5 cellular contexts compared by ENCODE assay signal in genomic region chr5:142398011-142398718, GRCh38.
DNase-seq lines count a peak whose midpoint lies in the region; TF ChIP-seq lines count a peak whose summit lies in the region.
"Not testable (repeated sequence)": the region's sequence is repeated elsewhere in the genome, so short reads cannot be mapped to it uniquely, and the experiment has no call there.

No MANE protein-coding gene starts in this region.

- H4K8ac ChIP-seq in mesenchymal stem cell (ENCODE audit: low read length), result not testable (repeated sequence)

- H3K18ac ChIP-seq in mesenchymal stem cell (ENCODE audit: low read depth in 1 of 2, low read length in 2 of 2), result not testable (repeated sequence)

- H3K4me2 ChIP-seq in mesenchymal stem cell (ENCODE audit: low read length, poor library complexity, severe bottlenecking), result not testable (repeated sequence)

- H3K36me3 Mint-ChIP-seq in neural crest cell (ENCODE audit: low read depth), result peaks cover 18% of the 10 kb centered on the region

- whole genome bisulfite sequencing in mesenchymal stem cell, result 94% methylated on average over 12 of the region's 12 CpGs

- H3K27me3 ChIP-seq in left ventricle myocardium inferior (ENCODE audit: low read depth); mesenchymal stem cell (ENCODE audit: control insufficient read depth in 1 of 2, insufficient read depth in 1 of 2, low read length in 2 of 2): not testable (repeated sequence)

- H3K9me3 Mint-ChIP-seq in neural crest cell, result peaks cover 20% of the 10 kb centered on the region

- H2BK5ac ChIP-seq in mesenchymal stem cell (ENCODE audit: low read depth, low read length, poor library complexity, severe bottlenecking), result not testable (repeated sequence)

- not testable (repeated sequence) for TF ChIP-seq CTCF in left ventricle myocardium inferior (IDR thresholded peaks at IDR 0.05; ENCODE audit: borderline replicate concordance); neural crest cell (conservative IDR thresholded peaks at IDR 0.05)

- not testable (repeated sequence) for DNase-seq in SK-N-MC (ENCODE audit: low read depth, low spot score); left ventricle myocardium inferior; mesenchymal stem cell; neural crest cell (ENCODE audit: low read depth, low spot score)
- peak; percentile 60 for DNase-seq in mesenteric fat pad (ENCODE audit: low spot score)

- not testable (repeated sequence) for H3K27me3 Mint-ChIP-seq in neural crest cell (ENCODE audit: low read depth)

- not testable (repeated sequence) for H3K4ac ChIP-seq in mesenchymal stem cell (ENCODE audit: low read depth in 1 of 2, low read length in 2 of 2)

- not testable (repeated sequence) for H4K91ac ChIP-seq in mesenchymal stem cell (ENCODE audit: low read length)

- H3K27ac Mint-ChIP-seq in neural crest cell (ENCODE audit: unreplicated experiment), result peak overlapping the region; percentile 58

- not testable (repeated sequence) for H2BK12ac ChIP-seq in mesenchymal stem cell (ENCODE audit: low read length in 2 of 2)

- not testable (repeated sequence) for H3K36me3 ChIP-seq in SK-N-MC (ENCODE audit: insufficient read depth, low read length); left ventricle myocardium inferior
- peaks cover 3 to 27% of the 10 kb centered on the region in 2 experiments for H3K36me3 ChIP-seq in mesenchymal stem cell (ENCODE audit: control insufficient read depth in 1 of 2, insufficient read depth in 2 of 2, low read depth in 1 of 2, low read length in 2 of 2)

- not testable (repeated sequence) for H3K4me3 Mint-ChIP-seq in neural crest cell

- H3K9ac ChIP-seq in SK-N-MC (ENCODE audit: insufficient read length); mesenchymal stem cell (ENCODE audit: low read length): not testable (repeated sequence)

- H3K4me1 ChIP-seq in left ventricle myocardium inferior; mesenchymal stem cell (ENCODE audit: control insufficient read depth, insufficient read depth, low read depth, low read length): not testable (repeated sequence)

- intact Hi-C loops in left ventricle myocardium inferior (cut with micrococcal nuclease), result not testable (repeated sequence)

- not testable (repeated sequence) for H2BK15ac ChIP-seq in mesenchymal stem cell (ENCODE audit: low read depth, poor library complexity, severe bottlenecking)

- H3K9me3 ChIP-seq in SK-N-MC (ENCODE audit: low read depth, low read length), result not testable (repeated sequence)
- H3K9me3 ChIP-seq in left ventricle myocardium inferior (replicated peaks) (peaks cover 10% of the 10 kb centered on the region), mesenchymal stem cell (ENCODE audit: control insufficient read depth, low read length) (peaks cover 12% of the 10 kb centered on the region)

- H2AFZ ChIP-seq in mesenchymal stem cell (ENCODE audit: low read depth, low read length), result not testable (repeated sequence)

- peak overlapping the region; percentile 46; the same call in 1 of the 2 replicates for H3K27ac ChIP-seq in SK-N-MC
- peak overlapping the region; percentile 12 for H3K27ac ChIP-seq in left ventricle myocardium inferior (replicated peaks)
- not testable (repeated sequence) for H3K27ac ChIP-seq in mesenchymal stem cell (ENCODE audit: low read length, poor library complexity, severe bottlenecking)

- H2AK5ac ChIP-seq in mesenchymal stem cell (ENCODE audit: low read length, severe bottlenecking), result not testable (repeated sequence)

- H3K79me1 ChIP-seq in mesenchymal stem cell (replicated peaks; ENCODE audit: low read length, poor library complexity, severe bottlenecking), result not testable (repeated sequence)

- not testable (repeated sequence) for H3K4me3 ChIP-seq in SK-N-MC; left ventricle myocardium inferior; mesenchymal stem cell (ENCODE audit: insufficient read depth in 1 of 2, low read depth in 1 of 2, low read length in 2 of 2)

- not testable (repeated sequence) for H3K14ac ChIP-seq in mesenchymal stem cell (ENCODE audit: low read length in 2 of 2)

- H3K4me1 Mint-ChIP-seq in neural crest cell, result peaks cover 29% of the 10 kb centered on the region

- H3K23ac ChIP-seq in mesenchymal stem cell (ENCODE audit: low read length in 2 of 2), result not testable (repeated sequence)

- peak overlapping the region; percentile 9 for H2BK120ac ChIP-seq in mesenchymal stem cell (ENCODE audit: low read depth, low read length)
